10 cellular contexts compared by ENCODE assay signal in the genomic region with DNA sequence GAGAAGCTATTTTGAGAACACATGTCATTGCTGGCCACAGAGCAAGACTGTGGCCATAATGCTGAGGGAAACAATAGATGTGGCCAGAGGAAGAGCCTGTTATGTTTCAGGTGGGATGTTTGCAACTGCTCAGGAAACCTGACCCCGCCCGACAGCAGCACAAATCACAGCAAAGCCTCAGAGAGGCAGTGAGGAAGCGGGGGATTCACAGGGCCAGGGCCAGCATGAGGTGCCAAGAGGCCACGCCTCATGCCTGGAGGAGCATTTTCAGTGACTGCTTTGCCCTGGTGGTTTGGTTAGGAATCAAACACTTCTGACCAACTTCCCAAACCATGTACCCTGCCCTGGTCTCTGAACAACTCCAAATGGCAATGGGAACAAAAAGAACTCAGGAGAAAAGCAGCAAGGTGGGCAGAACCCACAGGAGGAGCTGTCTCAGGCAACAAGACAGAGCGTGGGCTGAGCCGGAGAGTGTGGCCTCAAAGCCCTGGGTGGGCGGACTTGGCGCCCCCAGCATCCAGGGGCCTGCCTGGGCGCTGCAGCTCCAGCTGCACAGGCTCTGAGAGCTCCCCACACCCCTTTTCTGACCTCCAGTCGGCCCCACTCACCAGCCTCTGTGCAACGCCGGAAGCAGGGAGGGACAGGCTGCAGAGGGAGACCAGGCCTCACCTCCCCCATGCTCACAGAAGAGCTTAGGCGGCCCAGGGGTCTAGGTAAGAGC. TPM values are rescaled to one million over a fixed set of nuclear protein-coding genes. Genes with fewer than 3 reads are reported as not detected.
DNase-seq lines count a peak whose midpoint lies in the region; ATAC-seq, FAIRE-seq and TF ChIP-seq lines count a peak whose summit lies in the region.
"Had no signal": no experiment of that assay in that cellular context is flagged by ENCODE, and none has a peak within 500 bp of the region (broad histone marks: within the 10 kb centered on the region; RNA-seq: fewer than 3 reads in every experiment).

No MANE protein-coding gene starts in this region.

- WGBS in H9 (ENCODE audit: extremely low coverage, insufficient read length, low lambda C conversion rate): no CpG with 5 or more reads among the region's 13 CpGs
- WGBS in GM12878 (ENCODE audit: insufficient coverage, insufficient replicate concordance, low lambda C conversion rate, missing lambda C conversion rate): 84% methylated on average over 12 of the region's 13 CpGs

- H3K4me3 ChIP-seq in GM12878: no peak overlapping the region

- H3K27me3 ChIP-seq in H9 (ENCODE audit: insufficient read depth, low read length) (no peaks in the 10 kb centered on the region), GM12878 (replicated peaks in 1 of 2; ENCODE audit: control insufficient read depth in 2 of 2, insufficient read depth in 2 of 2, low read length in 1 of 2) (no peaks in the 10 kb centered on the region)

- H3K27ac Mint-ChIP-seq in H9: peak overlapping the region; percentile 67 to 82 (median 75); a peak in 4 of 7 replicates
- peak overlapping the region; percentile 63 for H3K27ac Mint-ChIP-seq in stimulated activated naive B cell treated with anti-CD40 and anti-IgM and Interleukin-4, amounts not matched to agents 10 μg/mL and 1 μg/mL and 100 μg/mL, for 72 hours
- H3K27ac Mint-ChIP-seq in activated naive CD8-positive, alpha-beta T cell treated with anti-CD3 and anti-CD28 coated beads, Interleukin-2, amount 50 U/mL, for 24 hours: no peak overlapping the region
- H3K27ac Mint-ChIP-seq: activated T-helper 17 cell treated with anti-CD3 and anti-CD28 coated beads, Interleukin-2, amount 50 U/mL, for 72 hours; IgD-negative memory B cell had no signal

- no peaks in the 10 kb centered on the region for H3K9me3 Mint-ChIP-seq in H9
- H3K9me3 Mint-ChIP-seq in stimulated activated naive B cell treated with anti-CD40 and anti-IgM and Interleukin-4, amounts not matched to agents 10 μg/mL and 1 μg/mL and 100 μg/mL, for 72 hours: peaks cover 0 to 2% of the 10 kb centered on the region in 2 donors
- no peaks in the 10 kb centered on the region for H3K9me3 Mint-ChIP-seq in activated naive CD8-positive, alpha-beta T cell treated with anti-CD3 and anti-CD28 coated beads, Interleukin-2, amount 50 U/mL, for 24 hours
- H3K9me3 Mint-ChIP-seq: activated T-helper 17 cell treated with anti-CD3 and anti-CD28 coated beads, Interleukin-2, amount 50 U/mL, for 72 hours; IgD-negative memory B cell had no signal

- no peak; the same call in 2 of the 3 replicates for ATAC-seq in GM12878
- ATAC-seq in stimulated activated naive B cell treated with anti-CD40 and anti-IgM and Interleukin-4, amounts not matched to agents 10 μg/mL and 1 μg/mL and 100 μg/mL, for 72 hours (replicated peaks): peak; percentile 38 to 39
- ATAC-seq in activated naive CD8-positive, alpha-beta T cell treated with anti-CD3 and anti-CD28 coated beads, Interleukin-2, amount 50 U/mL, for 24 hours: no peak
- ATAC-seq: activated T-helper 17 cell treated with anti-CD3 and anti-CD28 coated beads, Interleukin-2, amount 50 U/mL, for 72 hours had no signal

- H2BK20ac ChIP-seq in H9 (ENCODE audit: low read depth, low read length, poor library complexity, severe bottlenecking): no peak overlapping the region

- no peak for TF ChIP-seq RAD21 in GM12878 (IDR thresholded peaks at IDR 0.05; ENCODE audit: insufficient read depth, low read depth, low read length)

- no peak overlapping the region for H2BK12ac ChIP-seq in H9 (ENCODE audit: insufficient read length, low read depth, low read length)

- no peak overlapping the region for H3T11ph ChIP-seq in H9 (ENCODE audit: low read length)

- SMC1A ChIA-PET in GM12878 (lab: Charles Lee; ENCODE audit: uncharacterized antibody, unreplicated experiment): interaction anchor here (1.8 kb wide), 1 partner anchor 13 kb away, joined by 5 read pairs; no protein-coding TSS in a partner anchor

- RAD21 ChIA-PET in GM12878 (lab: Charles Lee; ENCODE audit: unreplicated experiment): interaction anchor here (1.2 to 1.5 kb wide), 2 partner anchors 13 to 63 kb away, joined by 3 to 5 read pairs; no protein-coding TSS in a partner anchor

- no peaks in the 10 kb centered on the region for H3K9me3 ChIP-seq in H9 (ENCODE audit: control insufficient read depth, low read depth, low read length)
- H3K9me3 ChIP-seq in GM12878 (replicated peaks; ENCODE audit: control insufficient read depth, insufficient read depth, low read length): no peaks in the 10 kb centered on the region

- TF ChIP-seq EP300 in GM12878 (IDR thresholded peaks at IDR 0.05; ENCODE audit: borderline replicate concordance in 1 of 2, control insufficient read depth in 1 of 2, low read depth in 2 of 2, low read length in 2 of 2): no peak

- H4K8ac ChIP-seq in H9 (replicated peaks; ENCODE audit: insufficient read length, low read depth, low read length): no peak overlapping the region

- H3K4me1 ChIP-seq in H9 (ENCODE audit: insufficient read depth, low read length) (no peaks in the 10 kb centered on the region), GM12878 (ENCODE audit: control insufficient read depth, insufficient read depth, low read length) (peaks cover 33% of the 10 kb centered on the region)

- peaks cover 5 to 32% (median 13%) of the 10 kb centered on the region in 3 experiments for H3K36me3 Mint-ChIP-seq in H9 (ENCODE audit: insufficient read depth in 1 of 3, low read depth in 3 of 3)
- peaks cover 46 to 67% of the 10 kb centered on the region in 2 donors for H3K36me3 Mint-ChIP-seq in stimulated activated naive B cell treated with anti-CD40 and anti-IgM and Interleukin-4, amounts not matched to agents 10 μg/mL and 1 μg/mL and 100 μg/mL, for 72 hours
- peaks cover 29% of the 10 kb centered on the region for H3K36me3 Mint-ChIP-seq in activated naive CD8-positive, alpha-beta T cell treated with anti-CD3 and anti-CD28 coated beads, Interleukin-2, amount 50 U/mL, for 24 hours (ENCODE audit: low read depth)

- no peaks in the 10 kb centered on the region for H3K23me2 ChIP-seq in H9 (ENCODE audit: insufficient read length, low read depth, low read length, poor library complexity, severe bottlenecking)

- POLR2A ChIA-PET in GM12878 (lab: Charles Lee): interaction anchor here (1.7 to 12.5 kb wide), 2 partner anchors 12 to 15 kb away, joined by 4 to 148 read pairs; no protein-coding TSS in a partner anchor
- POLR2A ChIA-PET in HEK293T (lab: Yijun Ruan, JAX): interaction anchor here (0.9 kb wide), 1 partner anchor 260 kb away, joined by 3 read pairs; no protein-coding TSS in a partner anchor

- H3K4me3 Mint-ChIP-seq in H9: no peak overlapping the region
- H3K4me3 Mint-ChIP-seq in stimulated activated naive B cell treated with anti-CD40 and anti-IgM and Interleukin-4, amounts not matched to agents 10 μg/mL and 1 μg/mL and 100 μg/mL, for 72 hours: no peak overlapping the region
- H3K4me3 Mint-ChIP-seq in activated naive CD8-positive, alpha-beta T cell treated with anti-CD3 and anti-CD28 coated beads, Interleukin-2, amount 50 U/mL, for 24 hours: no peak overlapping the region
- H3K4me3 Mint-ChIP-seq: activated T-helper 17 cell treated with anti-CD3 and anti-CD28 coated beads, Interleukin-2, amount 50 U/mL, for 72 hours; IgD-negative memory B cell had no signal

- no peak overlapping the region for H4K5ac ChIP-seq in H9 (ENCODE audit: insufficient read length, low read depth, low read length)

- no peak overlapping the region for H3K18ac ChIP-seq in H9 (ENCODE audit: insufficient read length, low read depth, low read length)

- H2AFZ ChIP-seq in H9 (ENCODE audit: low read length) (no peak overlapping the region), GM12878 (ENCODE audit: control insufficient read depth, low read depth, low read length) (no peak overlapping the region)

- H3K27me3 Mint-ChIP-seq in H9 (ENCODE audit: low read depth): no peaks in the 10 kb centered on the region
- no peaks in the 10 kb centered on the region for H3K27me3 Mint-ChIP-seq in stimulated activated naive B cell treated with anti-CD40 and anti-IgM and Interleukin-4, amounts not matched to agents 10 μg/mL and 1 μg/mL and 100 μg/mL, for 72 hours
- no peaks in the 10 kb centered on the region for H3K27me3 Mint-ChIP-seq in activated naive CD8-positive, alpha-beta T cell treated with anti-CD3 and anti-CD28 coated beads, Interleukin-2, amount 50 U/mL, for 24 hours
- H3K27me3 Mint-ChIP-seq: activated T-helper 17 cell treated with anti-CD3 and anti-CD28 coated beads, Interleukin-2, amount 50 U/mL, for 72 hours; IgD-negative memory B cell had no signal

- in situ Hi-C loops in GM12878 (cut with MboI): no loop called here

- no TSS peak for BruUV-seq in GM12878 (replicated peaks; lab: Mats Ljungman, UMichigan)

- H3K4me1 Mint-ChIP-seq in H9: peaks cover 14 to 27% of the 10 kb centered on the region in 2 experiments
- peaks cover 35 to 56% of the 10 kb centered on the region in 2 donors for H3K4me1 Mint-ChIP-seq in stimulated activated naive B cell treated with anti-CD40 and anti-IgM and Interleukin-4, amounts not matched to agents 10 μg/mL and 1 μg/mL and 100 μg/mL, for 72 hours
- H3K4me1 Mint-ChIP-seq in activated naive CD8-positive, alpha-beta T cell treated with anti-CD3 and anti-CD28 coated beads, Interleukin-2, amount 50 U/mL, for 24 hours: peaks cover 15% of the 10 kb centered on the region

- TF ChIP-seq CTCF in H9 (conservative IDR thresholded peaks at IDR 0.05) (no peak; the same call in 1 of the 3 replicates), GM12878 (IDR thresholded peaks at IDR 0.05 in 2 of 3, conservative IDR thresholded peaks at IDR 0.05 in 1 of 3; ENCODE audit: control insufficient read depth in 2 of 3, extremely low read depth in 1 of 3, insufficient read depth in 1 of 3, low read depth in 3 of 3, low read length in 3 of 3) (no peak), D721Med (IDR thresholded peaks at IDR 0.05; ENCODE audit: insufficient read depth, missing control alignments) (no peak)

- intact Hi-C loops in GM12878 (cut with micrococcal nuclease; ENCODE audit: unreplicated experiment): no loop called here

- H2BK5ac ChIP-seq in H9 (ENCODE audit: insufficient read length, low read length): no peak overlapping the region

- FAIRE-seq in GM12878 (lab: Jason Lieb, UNC): no peak
- no peak for FAIRE-seq in D721Med (lab: Jason Lieb, UNC)

- peaks cover 12 to 16% of the 10 kb centered on the region in 2 experiments; a peak in 3 of 4 replicates for H3K36me3 ChIP-seq in GM12878 (ENCODE audit: control insufficient read depth in 2 of 2, insufficient read depth in 2 of 2, low read length in 1 of 2)

- no peak overlapping the region for H2AK5ac ChIP-seq in H9 (ENCODE audit: insufficient read length, low read length)

- no peak overlapping the region for H2BK15ac ChIP-seq in H9 (ENCODE audit: low read depth, low read length)

- H4K91ac ChIP-seq in H9 (ENCODE audit: insufficient read length, low read depth, low read length): no peak overlapping the region

- H3K23ac ChIP-seq in H9 (ENCODE audit: insufficient read length, low read depth, low read length): no peak overlapping the region

- H3K9ac ChIP-seq in H9 (ENCODE audit: extremely low read depth, insufficient read length, low read length): no peak overlapping the region
- no peak overlapping the region for H3K9ac ChIP-seq in GM12878 (ENCODE audit: control insufficient read depth, insufficient read depth, low read length)

- H4K20me1 ChIP-seq in H9 (ENCODE audit: control insufficient read depth, insufficient read depth, insufficient read length) (no peaks in the 10 kb centered on the region), GM12878 (ENCODE audit: control insufficient read depth, insufficient read depth) (no peaks in the 10 kb centered on the region)

- H3K79me1 ChIP-seq in H9 (ENCODE audit: insufficient read depth, low read depth, low read length, poor library complexity, severe bottlenecking): no peaks in the 10 kb centered on the region

- H3K4ac ChIP-seq in H9 (ENCODE audit: low read depth, low read length): no peak overlapping the region

- TF ChIP-seq POLR2A in GM12878 (IDR thresholded peaks at IDR 0.05; ENCODE audit: low read depth, low read length): no peak

- H3K56ac ChIP-seq in H9 (ENCODE audit: insufficient read length, low read depth, low read length): no peak overlapping the region

- peak; percentile 73 for DNase-seq in H9
- no peak for DNase-seq in GM12878 (ENCODE audit: low read depth, low spot score)
- DNase-seq in left kidney (ENCODE audit: low read depth, low spot score): peak; percentile 90
- no peak for DNase-seq in stimulated activated naive B cell treated with anti-CD40 and anti-IgM and Interleukin-4, amounts not matched to agents 10 μg/mL and 1 μg/mL and 100 μg/mL, for 72 hours
- DNase-seq in activated naive CD8-positive, alpha-beta T cell treated with anti-CD3 and anti-CD28 coated beads, Interleukin-2, amount 50 U/mL, for 24 hours: no peak
- DNase-seq in HEK293T (ENCODE audit: extremely low spot score): no peak
- DNase-seq in pons (ENCODE audit: low spot score): no peak
- no peak for DNase-seq in D721Med (ENCODE audit: insufficient read length, low spot score)

- CTCF ChIA-PET in GM12878 (lab: Yijun Ruan, JAX) (interaction anchor here (4.9 kb wide), 1 partner anchor 7 kb away, joined by 28 read pairs; no protein-coding TSS in a partner anchor), HEK293T (lab: Yijun Ruan, JAX) (interaction anchor here (0.7 kb wide), 1 partner anchor 11 kb away, joined by 4 read pairs; no protein-coding TSS in a partner anchor)

- no peak overlapping the region for H2BK120ac ChIP-seq in H9 (ENCODE audit: low read depth, low read length, poor library complexity, severe bottlenecking)

- H3K79me2 ChIP-seq in H9 (ENCODE audit: insufficient read depth, low read length) (no peaks in the 10 kb centered on the region), GM12878 (ENCODE audit: control insufficient read depth, insufficient read depth, low read length) (no peaks in the 10 kb centered on the region)

- H3K27ac ChIP-seq in H9 (ENCODE audit: insufficient read length, low read depth, low read length) (no peak overlapping the region), GM12878 (ENCODE audit: control insufficient read depth, insufficient read depth) (peak overlapping the region; percentile 23; the same call in 1 of the 2 replicates)

- H3K4me2 ChIP-seq in H9 (ENCODE audit: insufficient read depth, insufficient read length, low read length) (no peak overlapping the region), GM12878 (ENCODE audit: control insufficient read depth, insufficient read depth) (no peak overlapping the region)

- H3K14ac ChIP-seq in H9 (ENCODE audit: insufficient read depth, low read length): no peak overlapping the region; the same call in 1 of the 2 replicates

RNA-seq across cellular contexts. Expression of a gene that starts 20.6 kb away (rescaled TPM):
- total RNA-seq in H9 (2021) (1.8 and 2.7 TPM in 2 replicates), GM12878 (2014; rRNA removed) (30.8 and 40.8 TPM in 2 replicates), GM12878 (2014; rRNA removed; fragmentation: Illumina TruSeq; extraction: Trizol) (4.6 and 4.9 TPM in 2 replicates), GM12878 (2021) (55.4 and 61.1 TPM in 2 replicates)
- total RNA-seq in GM12878 (2013; cell fraction: nucleolus; rRNA removed): 220 and 277 TPM in 2 replicates
- polyA plus RNA-seq in GM12878 (2011; ENCODE audit: low read depth): 8.2 TPM
- polyA plus RNA-seq in GM12878 (2011; rRNA removed) (4.2 and 10.5 TPM in 2 replicates), GM12878 (2014; fragmentation: Illumina TruSeq; extraction: Trizol) (0.81 and 1.8 TPM in 2 replicates), GM12878 (2014; fragmentation: Nextera tagmentation; extraction: Ambion mirVana) (under 1 TPM; 0.11 to 0.57 TPM), GM12878 (2014; rRNA removed) (26.5 and 40.9 TPM in 2 replicates), GM12878 (2016; fragmentation: Nextera tagmentation; extraction: Ambion mirVana) (1 to 10 TPM; 2.0 to 4.9 TPM)
- 16.0 and 34.6 TPM in 2 replicates for polyA plus RNA-seq in GM12878 (2011; cell fraction: cytosol; rRNA removed)
- polyA plus RNA-seq in GM12878 (2011; cell fraction: nucleus; rRNA removed): 88.9 and 92.7 TPM in 2 replicates
- 38.9 and 49.7 TPM in 2 replicates for polyA plus RNA-seq in GM12878 (2012)
- polyA minus RNA-seq in GM12878 (2011; rRNA and poly(A)+ RNA removed): 9.8 and 22.7 TPM in 2 replicates
- 23.8 and 29.3 TPM in 2 replicates for polyA minus RNA-seq in GM12878 (2011; cell fraction: cytosol; rRNA and poly(A)+ RNA removed)
- polyA minus RNA-seq in GM12878 (2011; cell fraction: nucleus; rRNA and poly(A)+ RNA removed): 47.3 and 88.0 TPM in 2 replicates

RNA-seq across cellular contexts. Expression of a gene that starts 33.7 kb away (rescaled TPM):
- 24.2 and 24.6 TPM in 2 replicates for total RNA-seq in H9 (2021)
- 4.1 and 4.5 TPM in 2 replicates for total RNA-seq in GM12878 (2013; cell fraction: nucleolus; rRNA removed)
- total RNA-seq in GM12878 (2014; rRNA removed): 57.5 and 58.6 TPM in 2 replicates
- total RNA-seq in GM12878 (2014; rRNA removed; fragmentation: Illumina TruSeq; extraction: Trizol): 25.5 and 29.1 TPM in 2 replicates
- 39.7 and 46.9 TPM in 2 replicates for total RNA-seq in GM12878 (2021)
- 15.9 TPM for polyA plus RNA-seq in GM12878 (2011; ENCODE audit: low read depth)
- polyA plus RNA-seq in GM12878 (2011; rRNA removed): 21.8 and 34.6 TPM in 2 replicates
- polyA plus RNA-seq in GM12878 (2011; cell fraction: cytosol; rRNA removed): 57.5 and 70.9 TPM in 2 replicates
- 27.2 and 42.6 TPM in 2 replicates for polyA plus RNA-seq in GM12878 (2011; cell fraction: nucleus; rRNA removed)
- polyA plus RNA-seq in GM12878 (2012): 26.0 and 30.9 TPM in 2 replicates
- 24.8 and 32.5 TPM in 2 replicates for polyA plus RNA-seq in GM12878 (2014; fragmentation: Illumina TruSeq; extraction: Trizol)
- polyA plus RNA-seq in GM12878 (2014; fragmentation: Nextera tagmentation; extraction: Ambion mirVana): 10 to 100 TPM in 1 of 2 experiments, 1 to 10 TPM in 1; 6.1 to 14.2 TPM
- polyA plus RNA-seq in GM12878 (2014; rRNA removed): 49.5 and 59.8 TPM in 2 replicates
- polyA plus RNA-seq in GM12878 (2016; fragmentation: Nextera tagmentation; extraction: Ambion mirVana): 10 to 100 TPM; 73.6 to 75.3 TPM
- polyA minus RNA-seq in GM12878 (2011; rRNA and poly(A)+ RNA removed): 18.9 and 41.3 TPM in 2 replicates
- 9.4 and 10.5 TPM in 2 replicates for polyA minus RNA-seq in GM12878 (2011; cell fraction: cytosol; rRNA and poly(A)+ RNA removed)
- polyA minus RNA-seq in GM12878 (2011; cell fraction: nucleus; rRNA and poly(A)+ RNA removed): 2.3 and 5.2 TPM in 2 replicates

RNA-seq across cellular contexts. Expression of a gene that starts 45.5 kb away (rescaled TPM):
- total RNA-seq in H9 (2021): 27.5 and 31.3 TPM in 2 replicates
- 111 and 119 TPM in 2 replicates for total RNA-seq in GM12878 (2013; cell fraction: nucleolus; rRNA removed)
- 21.1 and 22.5 TPM in 2 replicates for total RNA-seq in GM12878 (2014; rRNA removed)
- 13.4 and 17.5 TPM in 2 replicates for total RNA-seq in GM12878 (2014; rRNA removed; fragmentation: Illumina TruSeq; extraction: Trizol)
- 20.2 and 21.3 TPM in 2 replicates for total RNA-seq in GM12878 (2021)
- 13.9 TPM for polyA plus RNA-seq in GM12878 (2011; ENCODE audit: low read depth)
- 16.0 and 33.6 TPM in 2 replicates for polyA plus RNA-seq in GM12878 (2011; rRNA removed)
- polyA plus RNA-seq in GM12878 (2011; cell fraction: cytosol; rRNA removed): 39.9 and 44.5 TPM in 2 replicates
- 194 and 207 TPM in 2 replicates for polyA plus RNA-seq in GM12878 (2011; cell fraction: nucleus; rRNA removed)
- polyA plus RNA-seq in GM12878 (2012): 32.2 and 34.3 TPM in 2 replicates
- polyA plus RNA-seq in GM12878 (2014; fragmentation: Illumina TruSeq; extraction: Trizol): 7.1 and 16.0 TPM in 2 replicates
- under 1 TPM; 0.29 to 0.95 TPM for polyA plus RNA-seq in GM12878 (2014; fragmentation: Nextera tagmentation; extraction: Ambion mirVana)
- 22.2 and 24.4 TPM in 2 replicates for polyA plus RNA-seq in GM12878 (2014; rRNA removed)
- 10 to 100 TPM; 19.0 to 22.0 TPM for polyA plus RNA-seq in GM12878 (2016; fragmentation: Nextera tagmentation; extraction: Ambion mirVana)
- polyA minus RNA-seq in GM12878 (2011; rRNA and poly(A)+ RNA removed): 23.5 and 37.9 TPM in 2 replicates
- 12.2 and 19.2 TPM in 2 replicates for polyA minus RNA-seq in GM12878 (2011; cell fraction: cytosol; rRNA and poly(A)+ RNA removed)
- polyA minus RNA-seq in GM12878 (2011; cell fraction: nucleus; rRNA and poly(A)+ RNA removed): 38.8 and 48.8 TPM in 2 replicates

RNA-seq across cellular contexts. Expression of a gene that starts 50.4 kb away (rescaled TPM):
- total RNA-seq in H9 (2021) (0.18 and 0.22 TPM in 2 replicates), GM12878 (2014; rRNA removed) (0.05 and 0.11 TPM in 2 replicates), GM12878 (2014; rRNA removed; fragmentation: Illumina TruSeq; extraction: Trizol) (not detected in 2 replicates), GM12878 (2021) (0.10 and 0.13 TPM in 2 replicates)
- 0.10 and 0.12 TPM in 2 replicates for total RNA-seq in GM12878 (2013; cell fraction: nucleolus; rRNA removed)
- polyA plus RNA-seq in GM12878 (2011; ENCODE audit: low read depth): not detected
- polyA plus RNA-seq in GM12878 (2011; rRNA removed) (not detected in 2 replicates), GM12878 (2014; fragmentation: Illumina TruSeq; extraction: Trizol) (not detected in 2 replicates), GM12878 (2014; fragmentation: Nextera tagmentation; extraction: Ambion mirVana) (not detected), GM12878 (2014; rRNA removed) (0.03 and 0.08 TPM in 2 replicates), GM12878 (2016; fragmentation: Nextera tagmentation; extraction: Ambion mirVana) (not detected)
- 0.01 TPM in 1 of 2 replicates, not detected in the other for polyA plus RNA-seq in GM12878 (2011; cell fraction: cytosol; rRNA removed)
- 0.03 TPM in 1 of 2 replicates, not detected in the other for polyA plus RNA-seq in GM12878 (2011; cell fraction: nucleus; rRNA removed)
- 0.04 TPM in 1 of 2 replicates, not detected in the other for polyA plus RNA-seq in GM12878 (2012)
- not detected in 2 replicates for polyA minus RNA-seq in GM12878 (2011; rRNA and poly(A)+ RNA removed)
- not detected in 2 replicates for polyA minus RNA-seq in GM12878 (2011; cell fraction: cytosol; rRNA and poly(A)+ RNA removed)
- not detected in 2 replicates for polyA minus RNA-seq in GM12878 (2011; cell fraction: nucleus; rRNA and poly(A)+ RNA removed)

Comparison
In these comparisons a context has a peak if more than half of its experiments do, and no peak if none do; other contexts are left out.
1. DNase-seq: peak in H9 (single experiment) and left kidney (single experiment); none in GM12878 (single experiment), stimulated activated naive B cell treated with anti-CD40 and anti-IgM and Interleukin-4, amounts not matched to agents 10 μg/mL and 1 μg/mL and 100 μg/mL, for 72 hours (single experiment), activated naive CD8-positive, alpha-beta T cell treated with anti-CD3 and anti-CD28 coated beads, Interleukin-2, amount 50 U/mL, for 24 hours (single experiment), HEK293T (single experiment), pons (single experiment) and D721Med (single experiment).
2. ATAC-seq: peak in stimulated activated naive B cell treated with anti-CD40 and anti-IgM and Interleukin-4, amounts not matched to agents 10 μg/mL and 1 μg/mL and 100 μg/mL, for 72 hours (2 of 2); none in GM12878 (single experiment) and activated naive CD8-positive, alpha-beta T cell treated with anti-CD3 and anti-CD28 coated beads, Interleukin-2, amount 50 U/mL, for 24 hours (single experiment).